ENCODE assay signal across 10 cellular contexts in the genomic region with DNA sequence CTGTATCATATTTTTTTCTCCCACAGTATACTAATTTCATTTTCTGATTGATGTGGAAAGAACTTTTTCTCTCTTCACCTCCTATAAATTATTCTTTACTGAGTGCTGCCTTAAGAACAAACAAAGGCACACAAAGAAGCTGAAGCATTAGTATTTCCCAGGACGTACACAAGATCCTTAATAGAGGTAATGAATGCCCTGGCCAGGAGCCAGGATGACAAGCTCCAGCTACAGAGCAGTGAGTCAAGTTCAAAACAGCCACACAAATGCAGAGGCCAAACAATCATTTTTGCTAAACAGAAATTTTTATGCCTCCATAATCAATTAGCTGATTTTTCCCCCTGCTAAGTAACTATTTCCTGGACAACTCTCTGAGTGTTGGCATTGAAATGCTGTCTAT.
DNase-seq lines count a peak whose midpoint lies in the region; ATAC-seq, FAIRE-seq and TF ChIP-seq lines count a peak whose summit lies in the region.
"Had no signal": no experiment of that assay in that cellular context is flagged by ENCODE, and none has a peak within 500 bp of the region (broad histone marks: within the 10 kb centered on the region; RNA-seq: fewer than 3 reads in every experiment).

No MANE protein-coding gene starts in this region.

- peak; percentile 11 to 41 for DNase-seq in HAP-1 (ENCODE audit: low spot score in 2 of 2)
- peak; percentile 16 for DNase-seq in NCI-H2107 (lab: John Stamatoyannopoulos, UW)
- peak; percentile 87 for DNase-seq in bronchial epithelial cell (ENCODE audit: low read depth)
- peak; percentile 38 for DNase-seq in mucosa of gallbladder (ENCODE audit: low spot score)
- no peak for DNase-seq in Kasumi-1 (lab: John Stamatoyannopoulos, UW)
- no peak for DNase-seq in left lobe of liver (ENCODE audit: low spot score)
- DNase-seq in sigmoid colon, result no peak
- no peak for DNase-seq in midbrain (lab: John Stamatoyannopoulos, UW)

- ATAC-seq in left lobe of liver, result no peak

- 20 to 58% methylated on average over 1 of the region's 1 CpG for WGBS in sigmoid colon, 2 donors

- H3K27me3 ChIP-seq in HAP-1 (ENCODE audit: low read depth) (no peaks in the 10 kb centered on the region), bronchial epithelial cell (ENCODE audit: control insufficient read depth, insufficient read depth, low read length) (no peaks in the 10 kb centered on the region), sigmoid colon (no peaks in the 10 kb centered on the region)
- H3K27me3 ChIP-seq: esophagus muscularis mucosa, vagina had no signal

- no peaks in the 10 kb centered on the region; the same call in 1 of the 2 replicates for H3K9me3 ChIP-seq in HAP-1
- H3K9me3 ChIP-seq in sigmoid colon, result no peaks in the 10 kb centered on the region
- H3K9me3 ChIP-seq: esophagus muscularis mucosa, vagina had no signal

- intact Hi-C loops in sigmoid colon (cut with DNase I), result no loop called here

- in situ Hi-C loops in HAP-1 (cut with MboI; ENCODE audit: low sequenced_read_pairs), result no loop called here

- H3K36me3 ChIP-seq in HAP-1 (replicated peaks) (no peaks in the 10 kb centered on the region), bronchial epithelial cell (ENCODE audit: control insufficient read depth, insufficient read depth, low read length) (no peaks in the 10 kb centered on the region), sigmoid colon (no peaks in the 10 kb centered on the region)
- H3K36me3 ChIP-seq: esophagus muscularis mucosa, vagina had no signal

- TF ChIP-seq CTCF in bronchial epithelial cell (IDR thresholded peaks at IDR 0.05; ENCODE audit: insufficient read depth, low read length, severe bottlenecking) (no peak), sigmoid colon (IDR thresholded peaks at IDR 0.05) (no peak)

- TF ChIP-seq POLR2A in sigmoid colon (IDR thresholded peaks at IDR 0.05), result no peak

- no peak for TF ChIP-seq EP300 in sigmoid colon (IDR thresholded peaks at IDR 0.05)

- H3K27ac ChIP-seq in sigmoid colon, result no peak overlapping the region
- H3K27ac ChIP-seq: esophagus muscularis mucosa, vagina had no signal

- no peak for FAIRE-seq in bronchial epithelial cell (lab: Jason Lieb, UNC)

- peaks cover 3% of the 10 kb centered on the region; the same call in 1 of the 2 replicates for H3K4me1 ChIP-seq in HAP-1
- no peaks in the 10 kb centered on the region for H3K4me1 ChIP-seq in sigmoid colon
- H3K4me1 ChIP-seq: vagina had no signal

- no peak overlapping the region for H3K4me3 ChIP-seq in HAP-1
- no peak overlapping the region for H3K4me3 ChIP-seq in bronchial epithelial cell (ENCODE audit: low read depth, low read length)
- H3K4me3 ChIP-seq in sigmoid colon, result no peak overlapping the region
- H3K4me3 ChIP-seq: esophagus muscularis mucosa, vagina had no signal

Comparison
In these comparisons a context has a peak if more than half of its experiments do, and no peak if none do; other contexts are left out.
1. DNase-seq: peak in HAP-1 (2 of 2), NCI-H2107 (single experiment), bronchial epithelial cell (single experiment) and mucosa of gallbladder (single experiment); none in Kasumi-1 (0 of 2), left lobe of liver (single experiment), sigmoid colon (single experiment) and midbrain (single experiment).